ENCODE assay signal across 19 cellular contexts in the genomic region with DNA sequence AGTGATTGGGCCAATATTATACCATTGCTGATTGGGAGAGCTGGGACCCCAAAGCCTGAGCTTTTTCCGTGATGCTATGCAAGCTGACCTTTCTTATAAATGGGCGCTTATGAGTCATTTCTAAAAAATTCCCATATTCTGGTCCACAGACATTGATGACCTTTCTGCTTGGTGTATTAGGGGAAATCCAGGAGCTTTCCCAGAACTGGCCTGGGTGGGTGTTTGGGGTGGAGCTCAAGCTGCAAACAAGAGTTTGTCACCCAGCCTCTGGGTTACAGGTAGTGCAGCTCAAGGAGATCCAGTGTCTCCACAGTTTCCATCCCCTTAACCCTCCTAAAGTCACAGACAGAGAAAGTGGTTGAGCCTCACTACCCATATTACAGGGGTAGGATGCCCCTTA.
A peak's percentile ranks its signal among the peaks of the same experiment; 100 is the strongest.
DNase-seq lines count a peak whose midpoint lies in the region; ATAC-seq lines count a peak whose summit lies in the region.
"Had no signal": no experiment of that assay in that cellular context is flagged by ENCODE, and none has a peak within 500 bp of the region (broad histone marks: within the 10 kb centered on the region; RNA-seq: fewer than 3 reads in every experiment).

No MANE protein-coding gene starts in this region.

- H3K36me3 Mint-ChIP-seq in activated naive CD8-positive, alpha-beta T cell: peaks cover 3% of the 10 kb centered on the region
- H3K36me3 Mint-ChIP-seq: neural progenitor cell had no signal

- no peaks in the 10 kb centered on the region for H3K27me3 Mint-ChIP-seq in activated naive CD8-positive, alpha-beta T cell
- H3K27me3 Mint-ChIP-seq: activated CD4-positive, alpha-beta memory T cell treated with anti-CD3 and anti-CD28 coated beads, Interleukin-2, amount 10 ng/mL, durations not matched to agents 7 days and 5 days; brain had no signal

- H3K4me1 Mint-ChIP-seq in activated naive CD8-positive, alpha-beta T cell (ENCODE audit: low read depth): peaks cover 22% of the 10 kb centered on the region

- H3K27ac Mint-ChIP-seq in activated naive CD8-positive, alpha-beta T cell: peak overlapping the region; percentile 72
- H3K27ac Mint-ChIP-seq: activated CD4-positive, alpha-beta memory T cell treated with anti-CD3 and anti-CD28 coated beads, Interleukin-2, amount 10 ng/mL, durations not matched to agents 7 days and 5 days; brain; neural progenitor cell had no signal

- DNase-seq in stimulated activated CD4-positive, alpha-beta T cell treated with anti-CD3 and anti-CD28 coated beads, Interleukin-2, amount 100 ng/mL, for 4 hours (ENCODE audit: low read depth): peak; percentile 1
- no peak for DNase-seq in stimulated activated CD4-positive, alpha-beta T cell treated with anti-CD3 and anti-CD28 coated beads, Interleukin-1b, Interleukin-23, amount 100 ng/mL, for 48 hours
- peak; percentile 61 for DNase-seq in glomerular visceral epithelial cell (ENCODE audit: extremely low spot score)
- no peak for DNase-seq in UCSD-AML1 (lab: John Stamatoyannopoulos, UW; ENCODE audit: unreplicated experiment)
- DNase-seq in DMS114 treated with DMSO at 0.1 percent for 48 hours (lab: John Stamatoyannopoulos, UW; ENCODE audit: unreplicated experiment): no peak
- DNase-seq: activated CD4-positive, alpha-beta memory T cell treated with anti-CD3 and anti-CD28 coated beads, Interleukin-2, amount 10 ng/mL, durations not matched to agents 7 days and 5 days; activated gamma-delta T cell treated with Interleukin-2 at 50 U/mL for 16 hours; AML-193; DMS 273 treated with DMSO at 0.1 percent for 48 hours; midbrain; NCI-H1048; NCI-H2107; testis had no signal

- H3K9me3 Mint-ChIP-seq in activated naive CD8-positive, alpha-beta T cell (ENCODE audit: low read depth): no peaks in the 10 kb centered on the region
- H3K9me3 Mint-ChIP-seq: activated CD4-positive, alpha-beta memory T cell treated with anti-CD3 and anti-CD28 coated beads, Interleukin-2, amount 10 ng/mL, durations not matched to agents 7 days and 5 days; brain; neural progenitor cell had no signal

- no peak overlapping the region for H3K4me3 Mint-ChIP-seq in activated naive CD8-positive, alpha-beta T cell
- H3K4me3 Mint-ChIP-seq: activated CD4-positive, alpha-beta memory T cell treated with anti-CD3 and anti-CD28 coated beads, Interleukin-2, amount 10 ng/mL, durations not matched to agents 7 days and 5 days; brain; neural progenitor cell had no signal

- ATAC-seq in GM21825 (IDR thresholded peaks at IDR 0.05; ENCODE audit: unreplicated experiment): no peak
- ATAC-seq in GM21390 (IDR thresholded peaks at IDR 0.05; ENCODE audit: unreplicated experiment): no peak
- ATAC-seq: SK-N-SH treated with all-trans-retinoic acid at 6 μM for 48 hours had no signal

Comparison
In these comparisons a context has a peak if more than half of its experiments do, and no peak if none do; other contexts are left out.
1. DNase-seq: peak in stimulated activated CD4-positive, alpha-beta T cell treated with anti-CD3 and anti-CD28 coated beads, Interleukin-2, amount 100 ng/mL, for 4 hours (single experiment) and glomerular visceral epithelial cell (single experiment); none in stimulated activated CD4-positive, alpha-beta T cell treated with anti-CD3 and anti-CD28 coated beads, Interleukin-1b, Interleukin-23, amount 100 ng/mL, for 48 hours (single experiment), UCSD-AML1 (single experiment) and DMS114 treated with DMSO at 0.1 percent for 48 hours (single experiment).